In genomic region chr9:129384138-129384886, GRCh38 we compare ENCODE assay signal across 9 cellular contexts.
A peak's percentile ranks its signal among the peaks of the same experiment; 100 is the strongest.
DNase-seq lines count a peak whose midpoint lies in the region; ATAC-seq, FAIRE-seq and TF ChIP-seq lines count a peak whose summit lies in the region.
"Had no signal": no experiment of that assay in that cellular context is flagged by ENCODE, and none has a peak within 500 bp of the region (broad histone marks: within the 10 kb centered on the region; RNA-seq: fewer than 3 reads in every experiment).

No MANE protein-coding gene starts in this region.

- TF ChIP-seq POLR2A in H54 (IDR thresholded peaks at IDR 0.05; ENCODE audit: low read depth, low read length): no peak

- H3K4me1 ChIP-seq in iPS-20b (ENCODE audit: insufficient read depth, low read length): no peaks in the 10 kb centered on the region; the same call in 1 of the 2 replicates

- no peaks in the 10 kb centered on the region for H3K9me3 ChIP-seq in iPS-20b (ENCODE audit: insufficient read depth, low read depth, low read length)

- H3K4me3 Mint-ChIP-seq in HFFc6: peak overlapping the region; percentile 47; the same call in 1 of the 2 replicates
- peak overlapping the region; percentile 52 for H3K4me3 Mint-ChIP-seq in activated T-helper 2 cell treated with anti-CD3 and anti-CD28 coated beads, Interferon-gamma antibody, Interleukin-2, Interleukin-4, amounts not matched to agents 10 μg/mL and 5 μg/mL and 100 μg/mL, durations not matched to agents 14 hours and 24 hours and 36 hours (ENCODE audit: low read depth)
- peak overlapping the region; percentile 81 for H3K4me3 Mint-ChIP-seq in stimulated activated memory B cell treated with anti-CD40 and anti-IgM and Interleukin-4, amounts not matched to agents 10 μg/mL and 1 μg/mL and 100 μg/mL, for 72 hours

- no peak for TF ChIP-seq CTCF in HFFc6 (IDR thresholded peaks at IDR 0.05)

- no peak for FAIRE-seq in H54 (lab: Jason Lieb, UNC)

- DNase-seq in HFFc6 (no peak), H54 (ENCODE audit: insufficient read length, low spot score) (no peak), KG1 (lab: John Stamatoyannopoulos, UW) (no peak), glomerular visceral epithelial cell (ENCODE audit: extremely low spot score) (no peak), NCI-H524 treated with DMSO at 0.1 percent for 48 hours (lab: John Stamatoyannopoulos, UW) (no peak)
- DNase-seq in activated T-helper 2 cell treated with anti-CD3 and anti-CD28 coated beads, Interferon-gamma antibody, Interleukin-2, Interleukin-4, amounts not matched to agents 10 μg/mL and 5 μg/mL and 100 μg/mL, durations not matched to agents 14 hours and 24 hours and 36 hours (ENCODE audit: low spot score): no peak

- no peaks in the 10 kb centered on the region for H3K9me3 Mint-ChIP-seq in HFFc6
- no peaks in the 10 kb centered on the region for H3K9me3 Mint-ChIP-seq in activated T-helper 2 cell treated with anti-CD3 and anti-CD28 coated beads, Interferon-gamma antibody, Interleukin-2, Interleukin-4, amounts not matched to agents 10 μg/mL and 5 μg/mL and 100 μg/mL, durations not matched to agents 14 hours and 24 hours and 36 hours
- H3K9me3 Mint-ChIP-seq in stimulated activated memory B cell treated with anti-CD40 and anti-IgM and Interleukin-4, amounts not matched to agents 10 μg/mL and 1 μg/mL and 100 μg/mL, for 72 hours: no peaks in the 10 kb centered on the region

- peaks cover 7% of the 10 kb centered on the region for H3K27me3 Mint-ChIP-seq in HFFc6 (ENCODE audit: insufficient read depth)
- H3K27me3 Mint-ChIP-seq in activated T-helper 2 cell treated with anti-CD3 and anti-CD28 coated beads, Interferon-gamma antibody, Interleukin-2, Interleukin-4, amounts not matched to agents 10 μg/mL and 5 μg/mL and 100 μg/mL, durations not matched to agents 14 hours and 24 hours and 36 hours (ENCODE audit: low read depth): peaks cover 3% of the 10 kb centered on the region
- H3K27me3 Mint-ChIP-seq in stimulated activated memory B cell treated with anti-CD40 and anti-IgM and Interleukin-4, amounts not matched to agents 10 μg/mL and 1 μg/mL and 100 μg/mL, for 72 hours: peaks cover 4% of the 10 kb centered on the region

- no peaks in the 10 kb centered on the region for H3K36me3 ChIP-seq in iPS-20b (ENCODE audit: insufficient read depth, low read depth, low read length)

- intact Hi-C loops in activated T-helper 2 cell treated with anti-CD3 and anti-CD28 coated beads, Interferon-gamma antibody, Interleukin-2, Interleukin-4, amounts not matched to agents 10 μg/mL and 5 μg/mL and 100 μg/mL, durations not matched to agents 14 hours and 24 hours and 36 hours (cut with micrococcal nuclease): no loop called here

- no peak overlapping the region for H3K27ac ChIP-seq in iPS-20b (ENCODE audit: low read length)
- H3K27ac ChIP-seq: SK-N-MC had no signal

- H3K36me3 Mint-ChIP-seq in HFFc6 (ENCODE audit: low read depth): no peaks in the 10 kb centered on the region
- no peaks in the 10 kb centered on the region for H3K36me3 Mint-ChIP-seq in activated T-helper 2 cell treated with anti-CD3 and anti-CD28 coated beads, Interferon-gamma antibody, Interleukin-2, Interleukin-4, amounts not matched to agents 10 μg/mL and 5 μg/mL and 100 μg/mL, durations not matched to agents 14 hours and 24 hours and 36 hours (ENCODE audit: low read depth)
- no peaks in the 10 kb centered on the region for H3K36me3 Mint-ChIP-seq in stimulated activated memory B cell treated with anti-CD40 and anti-IgM and Interleukin-4, amounts not matched to agents 10 μg/mL and 1 μg/mL and 100 μg/mL, for 72 hours

- no peak for ATAC-seq in stimulated activated memory B cell treated with anti-CD40 and anti-IgM and Interleukin-4, amounts not matched to agents 10 μg/mL and 1 μg/mL and 100 μg/mL, for 72 hours

- H3K9ac ChIP-seq in iPS-20b (ENCODE audit: low read depth, low read length): no peak overlapping the region

- no peaks in the 10 kb centered on the region for H3K4me1 Mint-ChIP-seq in HFFc6 (ENCODE audit: low read depth)
- H3K4me1 Mint-ChIP-seq in activated T-helper 2 cell treated with anti-CD3 and anti-CD28 coated beads, Interferon-gamma antibody, Interleukin-2, Interleukin-4, amounts not matched to agents 10 μg/mL and 5 μg/mL and 100 μg/mL, durations not matched to agents 14 hours and 24 hours and 36 hours (ENCODE audit: low read depth): no peaks in the 10 kb centered on the region
- H3K4me1 Mint-ChIP-seq in stimulated activated memory B cell treated with anti-CD40 and anti-IgM and Interleukin-4, amounts not matched to agents 10 μg/mL and 1 μg/mL and 100 μg/mL, for 72 hours: peaks cover 19% of the 10 kb centered on the region

- H3K4me3 ChIP-seq in iPS-20b (ENCODE audit: low read length): peak overlapping the region; percentile 62; the same call in 1 of the 2 replicates
- H3K4me3 ChIP-seq: SK-N-MC had no signal

- H3K27me3 ChIP-seq in iPS-20b (ENCODE audit: insufficient read depth, low read length): peaks cover 25% of the 10 kb centered on the region

- H3K27ac Mint-ChIP-seq in HFFc6: no peak overlapping the region
- no peak overlapping the region for H3K27ac Mint-ChIP-seq in activated T-helper 2 cell treated with anti-CD3 and anti-CD28 coated beads, Interferon-gamma antibody, Interleukin-2, Interleukin-4, amounts not matched to agents 10 μg/mL and 5 μg/mL and 100 μg/mL, durations not matched to agents 14 hours and 24 hours and 36 hours
- peak overlapping the region; percentile 92 for H3K27ac Mint-ChIP-seq in stimulated activated memory B cell treated with anti-CD40 and anti-IgM and Interleukin-4, amounts not matched to agents 10 μg/mL and 1 μg/mL and 100 μg/mL, for 72 hours
